ENCODE assay signal across 28 cellular contexts in the genomic region with DNA sequence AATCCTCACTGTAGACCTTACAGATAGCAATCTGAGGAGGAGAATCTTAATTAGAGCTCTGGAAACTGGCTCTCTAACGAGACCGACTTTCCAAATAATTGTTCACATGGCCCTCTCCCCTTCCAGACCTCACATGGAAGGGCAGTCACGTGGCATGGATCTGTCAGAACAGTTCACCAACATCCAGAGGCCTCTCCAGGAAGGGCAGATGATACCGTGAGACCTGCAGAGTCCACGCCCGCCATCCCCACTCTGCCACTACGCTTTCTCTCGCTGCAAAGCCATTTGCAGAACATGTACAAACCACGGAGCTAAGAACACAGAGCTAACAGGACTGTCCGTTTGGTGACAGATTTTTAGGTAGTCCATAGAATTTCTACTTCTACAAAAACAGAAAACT. TPM values are rescaled to one million over a fixed set of nuclear protein-coding genes. Genes with fewer than 3 reads are reported as not detected.
DNase-seq lines count a peak whose midpoint lies in the region; ATAC-seq, FAIRE-seq and TF ChIP-seq lines count a peak whose summit lies in the region.
"Had no signal": no experiment of that assay in that cellular context is flagged by ENCODE, and none has a peak within 500 bp of the region (broad histone marks: within the 10 kb centered on the region; RNA-seq: fewer than 3 reads in every experiment).

No MANE protein-coding gene starts in this region.

- no peak overlapping the region for H3K4me3 ChIP-seq in GM23338
- no peak overlapping the region for H3K4me3 ChIP-seq in K562
- H3K4me3 ChIP-seq in kidney (ENCODE audit: low read length in 2 of 2), result no peak overlapping the region
- no peak overlapping the region for H3K4me3 ChIP-seq in sigmoid colon
- H3K4me3 ChIP-seq in body of pancreas, result no peak overlapping the region
- no peak overlapping the region for H3K4me3 ChIP-seq in endodermal cell (ENCODE audit: low read length)
- H3K4me3 ChIP-seq: Peyer's patch had no signal

- H3K27ac Mint-ChIP-seq in GM23338, result no peak overlapping the region
- no peak overlapping the region for H3K27ac Mint-ChIP-seq in activated naive CD4-positive, alpha-beta T cell treated with anti-CD3 and anti-CD28 coated beads, Interleukin-2, amount 10 ng/mL, durations not matched to agents 7 days and 5 days
- no peak overlapping the region for H3K27ac Mint-ChIP-seq in endodermal cell
- H3K27ac Mint-ChIP-seq: activated CD4-positive, alpha-beta T cell treated with anti-CD3 and anti-CD28 coated beads for 36 hours; activated CD8-positive, alpha-beta T cell treated with anti-CD3 and anti-CD28 coated beads for 36 hours; naive thymus-derived CD4-positive, alpha-beta T cell; stimulated activated naive CD8-positive, alpha-beta T cell treated with anti-CD3 and anti-CD28 coated beads, Interleukin-15, amount 100 ng/mL, for 72 hours had no signal

- no peak for TF ChIP-seq EP300 in K562 (IDR thresholded peaks at IDR 0.05; ENCODE audit: low read length)
- no peak for TF ChIP-seq EP300 in sigmoid colon (IDR thresholded peaks at IDR 0.05)

- TF ChIP-seq CTCF in GM23338 (conservative IDR thresholded peaks at IDR 0.05; ENCODE audit: low read depth in 2 of 2) (no peak), K562 (IDR thresholded peaks at IDR 0.05 in 2 of 3, conservative IDR thresholded peaks at IDR 0.05 in 1 of 3; ENCODE audit: insufficient read depth in 2 of 3, low read depth in 1 of 3, low read length in 3 of 3) (no peak), kidney (IDR thresholded peaks at IDR 0.05; ENCODE audit: borderline replicate concordance, extremely low read depth, insufficient read depth) (no peak), sigmoid colon (IDR thresholded peaks at IDR 0.05) (no peak), body of pancreas (IDR thresholded peaks at IDR 0.05) (no peak), endodermal cell (conservative IDR thresholded peaks at IDR 0.05) (no peak)

- H3K9me3 Mint-ChIP-seq in GM23338 (no peaks in the 10 kb centered on the region), endodermal cell (no peaks in the 10 kb centered on the region)
- H3K9me3 Mint-ChIP-seq in activated naive CD4-positive, alpha-beta T cell treated with anti-CD3 and anti-CD28 coated beads, Interleukin-2, amount 10 ng/mL, durations not matched to agents 7 days and 5 days, result peaks cover 11% of the 10 kb centered on the region

- no peak for ATAC-seq in GM23338
- no peak for ATAC-seq in K562
- no peak for ATAC-seq in body of pancreas
- ATAC-seq: activated CD4-positive, alpha-beta T cell treated with anti-CD3 and anti-CD28 coated beads for 36 hours; activated CD8-positive, alpha-beta T cell treated with anti-CD3 and anti-CD28 coated beads for 36 hours; naive thymus-derived CD4-positive, alpha-beta T cell; stimulated activated naive CD8-positive, alpha-beta T cell treated with anti-CD3 and anti-CD28 coated beads, Interleukin-15, amount 100 ng/mL, for 72 hours had no signal

- H3K4me1 ChIP-seq in GM23338 (ENCODE audit: insufficient read depth) (peaks cover 32% of the 10 kb centered on the region), K562 (replicated peaks in 1 of 2; ENCODE audit: control insufficient read depth in 2 of 2, insufficient read depth in 2 of 2, low read length in 2 of 2) (peaks cover 0 to 5% of the 10 kb centered on the region in 2 experiments; a peak in 2 of 5 replicates), kidney (ENCODE audit: control insufficient read depth in 1 of 2, insufficient read depth in 1 of 2, low read depth in 1 of 2, low read length in 2 of 2) (peaks cover 27 to 50% of the 10 kb centered on the region in 2 donors), sigmoid colon (peaks cover 0 to 76% (median 64%) of the 10 kb centered on the region in 4 donors), body of pancreas (peaks cover 53% of the 10 kb centered on the region), endodermal cell (ENCODE audit: control insufficient read depth, insufficient read depth, low read length) (peaks cover 14% of the 10 kb centered on the region)
- H3K4me1 ChIP-seq: parathyroid adenoma had no signal

- H3K4me1 Mint-ChIP-seq in GM23338, result peaks cover 55% of the 10 kb centered on the region
- no peaks in the 10 kb centered on the region for H3K4me1 Mint-ChIP-seq in activated naive CD4-positive, alpha-beta T cell treated with anti-CD3 and anti-CD28 coated beads, Interleukin-2, amount 10 ng/mL, durations not matched to agents 7 days and 5 days
- H3K4me1 Mint-ChIP-seq in endodermal cell, result peaks cover 22% of the 10 kb centered on the region
- H3K4me1 Mint-ChIP-seq: activated CD4-positive, alpha-beta T cell treated with anti-CD3 and anti-CD28 coated beads for 36 hours; stimulated activated naive CD8-positive, alpha-beta T cell treated with anti-CD3 and anti-CD28 coated beads, Interleukin-15, amount 100 ng/mL, for 72 hours had no signal

- POLR2A ChIA-PET in K562 (lab: Yijun Ruan, JAX), result interaction anchor here (0.9 kb wide), 1 partner anchor 9 kb away, joined by 4 read pairs; no protein-coding TSS in a partner anchor

- no peaks in the 10 kb centered on the region for H3F3A ChIP-seq in GM23338 (replicated peaks; ENCODE audit: low read depth)

- peaks cover 40% of the 10 kb centered on the region for H3K36me3 Mint-ChIP-seq in GM23338 (ENCODE audit: low read depth)
- H3K36me3 Mint-ChIP-seq in activated naive CD4-positive, alpha-beta T cell treated with anti-CD3 and anti-CD28 coated beads, Interleukin-2, amount 10 ng/mL, durations not matched to agents 7 days and 5 days, result no peaks in the 10 kb centered on the region
- H3K36me3 Mint-ChIP-seq in endodermal cell (ENCODE audit: low read depth), result peaks cover 27% of the 10 kb centered on the region
- H3K36me3 Mint-ChIP-seq: naive thymus-derived CD4-positive, alpha-beta T cell had no signal

- H3K4me3 Mint-ChIP-seq in GM23338 (no peak overlapping the region), endodermal cell (no peak overlapping the region)
- H3K4me3 Mint-ChIP-seq in activated naive CD4-positive, alpha-beta T cell treated with anti-CD3 and anti-CD28 coated beads, Interleukin-2, amount 10 ng/mL, durations not matched to agents 7 days and 5 days, result no peak overlapping the region
- H3K4me3 Mint-ChIP-seq: activated CD4-positive, alpha-beta T cell treated with anti-CD3 and anti-CD28 coated beads for 36 hours; activated CD8-positive, alpha-beta T cell treated with anti-CD3 and anti-CD28 coated beads for 36 hours; naive thymus-derived CD4-positive, alpha-beta T cell; stimulated activated naive CD8-positive, alpha-beta T cell treated with anti-CD3 and anti-CD28 coated beads, Interleukin-15, amount 100 ng/mL, for 72 hours had no signal

- BruUV-seq in K562 (replicated peaks; lab: Mats Ljungman, UMichigan), result no TSS peak

- H3K27me3 ChIP-seq in GM23338 (ENCODE audit: insufficient read depth), result no peaks in the 10 kb centered on the region
- no peaks in the 10 kb centered on the region for H3K27me3 ChIP-seq in K562 (ENCODE audit: control insufficient read depth in 2 of 2, insufficient read depth in 2 of 2, low read length in 2 of 2)
- no peaks in the 10 kb centered on the region for H3K27me3 ChIP-seq in sigmoid colon
- H3K27me3 ChIP-seq in body of pancreas, result no peaks in the 10 kb centered on the region
- H3K27me3 ChIP-seq in endodermal cell (ENCODE audit: control insufficient read depth, insufficient read depth, low read length, poor library complexity, severe bottlenecking), result no peaks in the 10 kb centered on the region
- H3K27me3 ChIP-seq: brain microvascular endothelial cell, Peyer's patch had no signal

- 42% methylated on average over 10 of the region's 10 CpGs for WGBS in K562 (ENCODE audit: insufficient coverage, low coverage, missing lambda C conversion rate)
- WGBS in sigmoid colon, 2 donors, result 84 to 87% methylated on average over 10 of the region's 10 CpGs
- 95 to 99% methylated on average over 10 of the region's 10 CpGs for WGBS in body of pancreas, 2 donors
- WGBS in endodermal cell (ENCODE audit: insufficient coverage in 1 of 2, insufficient read length in 1 of 2), 2 experiments, result 88 to 89% methylated on average over 8 to 10 of the region's 10 CpGs

- CTCF ChIA-PET in K562 (lab: Yijun Ruan, JAX; ENCODE audit: low intra/inter-chr PET ratio), result no interaction called here
- CTCF ChIA-PET in activated naive CD4-positive, alpha-beta T cell treated with anti-CD3 and anti-CD28 coated beads, Interleukin-2, amount 10 ng/mL, durations not matched to agents 7 days and 5 days (lab: Charles Lee), result no interaction called here

- H3K9me3 ChIP-seq in K562 (replicated peaks; ENCODE audit: control insufficient read depth, insufficient read depth, low read depth, low read length), result no peaks in the 10 kb centered on the region
- no peaks in the 10 kb centered on the region for H3K9me3 ChIP-seq in kidney (ENCODE audit: control insufficient read depth in 1 of 2, low read length in 2 of 2)
- H3K9me3 ChIP-seq in sigmoid colon, result no peaks in the 10 kb centered on the region
- H3K9me3 ChIP-seq in body of pancreas, result no peaks in the 10 kb centered on the region
- H3K9me3 ChIP-seq in endodermal cell (ENCODE audit: control insufficient read depth, low read length), result no peaks in the 10 kb centered on the region
- H3K9me3 ChIP-seq: Peyer's patch had no signal

- TF ChIP-seq RAD21 in K562 (CRISPR knock-in tag; conservative IDR thresholded peaks at IDR 0.05 in 1 of 2, IDR thresholded peaks at IDR 0.05 in 1 of 2), result no peak

- H3K9me1 ChIP-seq in K562 (ENCODE audit: control insufficient read depth, insufficient read depth, low read length), result no peaks in the 10 kb centered on the region

- H3K4me2 ChIP-seq in GM23338 (0 out of 2 replicates have a peak overlapping the region, but pooled peaks have one; percentile 48), K562 (ENCODE audit: insufficient read depth, low read length) (no peak overlapping the region)

- H3K79me2 ChIP-seq in GM23338 (replicated peaks; ENCODE audit: insufficient read depth) (peaks cover 97% of the 10 kb centered on the region), K562 (ENCODE audit: control insufficient read depth, insufficient read depth, low read length) (no peaks in the 10 kb centered on the region)
- H3K79me2 ChIP-seq: parathyroid adenoma had no signal

- no peak for DNase-seq in GM23338 (ENCODE audit: low spot score)
- DNase-seq in K562 (ENCODE audit: extremely low read depth in 1 of 4, low spot score in 3 of 4), result no peak
- peak; percentile 37 for DNase-seq in kidney
- DNase-seq in sigmoid colon, result no peak
- no peak for DNase-seq in activated naive CD4-positive, alpha-beta T cell treated with anti-CD3 and anti-CD28 coated beads, Interleukin-2, amount 10 ng/mL, durations not matched to agents 7 days and 5 days
- DNase-seq in body of pancreas, result no peak
- no peak for DNase-seq in endodermal cell
- DNase-seq: activated CD4-positive, alpha-beta T cell treated with anti-CD3 and anti-CD28 coated beads for 36 hours; activated CD8-positive, alpha-beta memory T cell treated with anti-CD3 and anti-CD28 coated beads, Interleukin-2, amount 50 U/mL, for 48 hours; activated CD8-positive, alpha-beta T cell treated with anti-CD3 and anti-CD28 coated beads for 36 hours; activated naive CD4-positive, alpha-beta T cell treated with anti-CD3 and anti-CD28 coated beads, Interleukin-2, amount 50 U/mL, for 16 hours; brain microvascular endothelial cell; C1 segment of cervical spinal cord; DMS53; islet precursor cell; naive thymus-derived CD4-positive, alpha-beta T cell; NCI-H1092 treated with DMSO at 0.1 percent for 48 hours; NCI-H187; Peyer's patch; SIG-M5; stimulated activated CD4-positive, alpha-beta T cell treated with anti-CD3 and anti-CD28 coated beads, Interleukin-12 subunit alpha, Interleukin-12 subunit beta, amount 100 ng/mL, for 4 hours; stimulated activated CD4-positive, alpha-beta T cell treated with anti-CD3 and anti-CD28 coated beads, Interleukin-2, amount 100 ng/mL, for 48 hours; stimulated activated naive CD8-positive, alpha-beta T cell treated with anti-CD3 and anti-CD28 coated beads, Interleukin-15, amount 100 ng/mL, for 72 hours; SW 1271; T-helper 9 cell had no signal

- in situ Hi-C loops in K562 (cut with MboI), result no loop called here

- H3K9ac ChIP-seq in K562 (ENCODE audit: insufficient read depth in 1 of 2, low read depth in 2 of 2, low read length in 2 of 2) (no peak overlapping the region), kidney (ENCODE audit: low read length in 2 of 2) (no peak overlapping the region), endodermal cell (ENCODE audit: extremely low read depth, low read length, poor library complexity, severe bottlenecking) (no peak overlapping the region)
- H3K9ac ChIP-seq: parathyroid adenoma had no signal

- FAIRE-seq in K562 (lab: Jason Lieb, UNC), result no peak
- no peak for FAIRE-seq in kidney (lab: Jason Lieb, UNC)
- FAIRE-seq: GM12892, H54 had no signal

- intact Hi-C loops in K562 (cut with micrococcal nuclease) (no loop called here), kidney (cut with DNase I) (no loop called here), sigmoid colon (cut with DNase I) (no loop called here), body of pancreas (cut with DNase I) (no loop called here)

- H3K27me3 Mint-ChIP-seq in GM23338 (ENCODE audit: insufficient read depth, low read depth, poor library complexity) (peaks cover 4% of the 10 kb centered on the region), endodermal cell (ENCODE audit: insufficient read depth) (no peaks in the 10 kb centered on the region)
- no peaks in the 10 kb centered on the region for H3K27me3 Mint-ChIP-seq in activated naive CD4-positive, alpha-beta T cell treated with anti-CD3 and anti-CD28 coated beads, Interleukin-2, amount 10 ng/mL, durations not matched to agents 7 days and 5 days
- H3K27me3 Mint-ChIP-seq: activated CD4-positive, alpha-beta T cell treated with anti-CD3 and anti-CD28 coated beads for 36 hours; activated CD8-positive, alpha-beta T cell treated with anti-CD3 and anti-CD28 coated beads for 36 hours; stimulated activated naive CD8-positive, alpha-beta T cell treated with anti-CD3 and anti-CD28 coated beads, Interleukin-15, amount 100 ng/mL, for 72 hours had no signal

- H3K9me2 ChIP-seq in GM23338 (ENCODE audit: insufficient read depth), result no peaks in the 10 kb centered on the region

- H2AFZ ChIP-seq in GM23338 (no peak overlapping the region), K562 (ENCODE audit: low read depth, low read length) (no peak overlapping the region)
- H2AFZ ChIP-seq: parathyroid adenoma had no signal

- TF ChIP-seq POLR2A in K562 (conservative IDR thresholded peaks at IDR 0.05) (no peak), sigmoid colon (IDR thresholded peaks at IDR 0.05) (no peak), body of pancreas (IDR thresholded peaks at IDR 0.05) (no peak)

- H3K36me3 ChIP-seq in GM23338 (ENCODE audit: insufficient read depth) (no peaks in the 10 kb centered on the region; the same call in 1 of the 2 replicates), K562 (ENCODE audit: control insufficient read depth, insufficient read depth, low read length) (peaks cover 15% of the 10 kb centered on the region; the same call in 1 of the 3 replicates), kidney (ENCODE audit: control insufficient read depth in 1 of 2, insufficient read depth in 2 of 2, low read length in 2 of 2) (peaks cover 10 to 11% of the 10 kb centered on the region in 2 donors), sigmoid colon (peaks cover 0 to 15% (median 8%) of the 10 kb centered on the region in 4 donors), body of pancreas (replicated peaks in 1 of 2; ENCODE audit: insufficient read depth in 1 of 2, low read depth in 2 of 2) (peaks cover 0 to 9% of the 10 kb centered on the region in 2 donors), endodermal cell (ENCODE audit: control insufficient read depth, insufficient read depth, low read length) (peaks cover 32% of the 10 kb centered on the region)

- H3K27ac ChIP-seq in GM23338 (ENCODE audit: low read depth) (no peak overlapping the region), K562 (ENCODE audit: extremely low read depth, low read depth, low read length) (no peak overlapping the region), kidney (ENCODE audit: low read depth in 2 of 2, low read length in 2 of 2) (no peak overlapping the region), sigmoid colon (peak overlapping the region; percentile 72 to 85 (median 75)), body of pancreas (peak overlapping the region in 1 of 4 donors; percentile 32), endodermal cell (ENCODE audit: low read depth, low read length) (no peak overlapping the region)
- H3K27ac ChIP-seq: brain microvascular endothelial cell, parathyroid adenoma, Peyer's patch had no signal

- peaks cover 21% of the 10 kb centered on the region; the same call in 1 of the 2 replicates for H4K20me1 ChIP-seq in GM23338 (replicated peaks; ENCODE audit: insufficient read depth)
- no peaks in the 10 kb centered on the region for H4K20me1 ChIP-seq in K562 (replicated peaks; ENCODE audit: control insufficient read depth, insufficient read depth, low read length)

RNA-seq across cellular contexts. Expression of a gene that starts 20.7 kb away (rescaled TPM):
- total RNA-seq in GM23338 (2014; rRNA removed; shearing (Covaris generic)), result 124 and 137 TPM in 2 replicates
- polyA plus RNA-seq in GM23338 (2016; fragmentation: Nextera tagmentation; extraction: Ambion mirVana) (31.3 and 37.6 TPM in 2 replicates), K562 (2011; rRNA removed) (12.2 and 13.9 TPM in 2 replicates), K562 (2014; fragmentation: Illumina TruSeq; extraction: Trizol) (19.3 and 24.9 TPM in 2 replicates), K562 (2014; fragmentation: Nextera tagmentation; extraction: Ambion mirVana) (1 to 10 TPM; 6.0 to 8.3 TPM), K562 (2014; rRNA removed) (9.3 and 12.2 TPM in 2 replicates), kidney (ENCODE audit: insufficient read depth, low read depth, low replicate concordance) (62.2 TPM), sigmoid colon (10 to 100 TPM; 12.6 to 72.3 (median 15.0) TPM)
- 34.3 and 56.3 TPM in 2 replicates for total RNA-seq in K562 (2011; cell fraction: chromatin; rRNA removed; ENCODE audit: low replicate concordance)
- total RNA-seq in K562 (2011; cell fraction: nucleolus; rRNA removed), result 21.5 and 28.3 TPM in 2 replicates
- 26.8 and 46.9 TPM in 2 replicates for total RNA-seq in K562 (2011; cell fraction: nucleoplasm; rRNA removed)
- total RNA-seq in K562 (2014; rRNA removed) (22.8 and 23.3 TPM in 2 replicates), K562 (2014; rRNA removed; fragmentation: Illumina TruSeq; extraction: Trizol) (21.4 and 25.5 TPM in 2 replicates), K562 (2015; rRNA removed; fragmentation: Illumina TruSeq; extraction: Trizol) (36.0 and 38.4 TPM in 2 replicates), K562 (2021) (30.0 and 31.4 TPM in 2 replicates), kidney (254 TPM), sigmoid colon (100 to 1,000 TPM in 3 of 4 donors, 10 to 100 TPM in 1; 93.1 to 146 (median 125) TPM), body of pancreas (10 to 100 TPM; 65.9 to 69.5 TPM), endodermal cell (10 to 100 TPM; 66.6 to 77.8 TPM)
- polyA plus RNA-seq in K562 (2011; cell fraction: cytosol; rRNA removed), result 11.8 and 14.6 TPM in 2 replicates
- 18.0 and 35.1 TPM in 2 replicates for polyA plus RNA-seq in K562 (2011; cell fraction: nucleus; rRNA removed)
- 14.4 and 20.2 TPM in 2 replicates for polyA plus RNA-seq in K562 (2012)
- 100 and 106 TPM in 2 replicates for polyA minus RNA-seq in K562 (2011; rRNA and poly(A)+ RNA removed)
- 40.0 and 46.9 TPM in 2 replicates for polyA minus RNA-seq in K562 (2011; cell fraction: cytosol; rRNA and poly(A)+ RNA removed)
- polyA minus RNA-seq in K562 (2011; cell fraction: nucleus; rRNA and poly(A)+ RNA removed), result 23.8 and 27.2 TPM in 2 replicates
- 68.7 TPM for polyA plus RNA-seq in endodermal cell (2013, experiment 1 of 2)
- 67.9 TPM for polyA plus RNA-seq in endodermal cell (2013, experiment 2 of 2)
- total RNA-seq: activated CD8-positive, alpha-beta T cell treated with anti-CD3 and anti-CD28 coated beads for 36 hours had no signal
- polyA plus RNA-seq: naive thymus-derived CD4-positive, alpha-beta T cell had no signal

Comparison
In these comparisons a context has a peak if more than half of its experiments do, and no peak if none do; other contexts are left out.
1. H3K27ac ChIP-seq: peak in sigmoid colon (4 of 4); none in GM23338 (single experiment), K562 (single experiment), kidney (0 of 2) and endodermal cell (single experiment).